ENCODE assay signal across 8 cellular contexts in the genomic region with DNA sequence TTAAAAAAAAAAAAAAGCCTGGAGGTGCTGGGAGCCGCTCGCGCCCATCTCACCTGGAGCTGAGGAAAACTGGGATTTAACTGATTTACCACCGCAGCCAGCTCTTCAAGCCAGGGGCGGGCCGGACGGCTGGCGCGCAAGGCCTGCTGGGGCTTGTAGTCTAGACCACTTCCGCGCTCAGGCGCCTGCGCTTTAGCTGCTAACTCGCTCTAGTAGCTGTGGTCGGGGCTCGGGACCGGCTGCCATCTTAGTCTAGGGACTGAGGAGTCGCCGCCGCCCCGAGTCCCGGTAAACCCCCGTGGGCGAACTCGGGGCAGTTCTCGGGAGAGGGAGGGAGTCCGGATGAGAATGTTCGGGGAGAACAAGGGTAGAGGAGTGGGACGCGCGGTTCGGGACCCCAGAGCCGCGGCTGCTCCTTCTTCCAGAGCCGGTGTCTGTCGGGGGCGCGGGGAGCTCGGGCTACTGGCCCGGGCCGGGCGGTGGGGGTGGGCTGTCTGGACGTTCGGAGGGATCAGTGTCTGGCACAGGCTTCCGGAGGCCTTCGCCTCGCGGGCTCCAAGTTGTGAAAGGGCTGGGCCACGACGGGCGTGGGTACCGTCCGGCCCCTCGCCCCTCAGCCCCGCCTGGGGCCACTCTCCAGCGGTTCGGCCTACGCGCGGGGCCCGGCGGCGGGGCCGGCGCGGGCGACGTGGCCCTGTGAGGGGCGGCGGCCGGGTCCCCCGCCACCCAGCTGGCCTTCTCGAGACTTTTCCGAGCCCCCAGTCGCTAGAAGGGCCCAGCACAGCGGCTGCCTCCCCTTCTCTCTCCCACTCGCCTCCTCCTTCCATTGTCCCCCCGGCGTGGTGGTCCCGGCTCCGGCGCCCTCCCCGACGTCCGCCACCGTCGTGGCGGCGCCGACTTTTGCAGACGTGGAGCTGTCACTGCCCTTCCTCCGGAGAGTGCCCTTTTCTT. TPM values are rescaled to one million over a fixed set of nuclear protein-coding genes. Genes with fewer than 3 reads are reported as not detected.
DNase-seq lines count a peak whose midpoint lies in the region; ATAC-seq and TF ChIP-seq lines count a peak whose summit lies in the region.

ITCH (plus strand) TSS at position 212 of the 951 bp plus-strand sequence. CDS start 30,539 bp downstream, outside the sequence.

- H3K4me3 ChIP-seq in left ventricle myocardium inferior (peak within 1 kb of the TSS; percentile 96), prostate gland (peak within 1 kb of the TSS; percentile 97 to 98), urinary bladder (ENCODE audit: low read depth, low read length) (peak within 1 kb of the TSS; percentile 91)

- H3K9me3 ChIP-seq in left ventricle myocardium inferior (replicated peaks) (no peaks in the 10 kb centered on the region), prostate gland (no peaks in the 10 kb centered on the region)

- in situ Hi-C loops in GM13976 (cut with MboI; ENCODE audit: low sequenced_read_pairs, unreplicated experiment), result no loop called here

- TF ChIP-seq CTCF in GM13976 (IDR thresholded peaks at IDR 0.05; ENCODE audit: borderline replicate concordance, control extremely low read depth, extremely low read depth, insufficient read depth, missing control alignments) (no peak), left ventricle myocardium inferior (IDR thresholded peaks at IDR 0.05; ENCODE audit: borderline replicate concordance) (no peak), prostate gland (IDR thresholded peaks at IDR 0.05) (peak in 2 of 4 experiments; percentile 13 to 20)

- DNase-seq in GM13976 (ENCODE audit: low spot score) (peak; percentile 96), NCI-H146 treated with DMSO at 0.1 percent for 48 hours (lab: John Stamatoyannopoulos, UW; ENCODE audit: unreplicated experiment) (peak; percentile 90), amniotic stem cell (lab: John Stamatoyannopoulos, UW) (peak; percentile 95), left ventricle myocardium inferior (peak; percentile 96), prostate gland (ENCODE audit: low spot score) (peak; percentile 94)

- H3K27ac ChIP-seq in left ventricle myocardium inferior (replicated peaks) (peak within 1 kb of the TSS; percentile 97), prostate gland (peak within 1 kb of the TSS; percentile 93 to 94), urinary bladder (ENCODE audit: low read depth) (peak within 1 kb of the TSS; percentile 97)

- ATAC-seq in HG02870 (IDR thresholded peaks at IDR 0.05; ENCODE audit: unreplicated experiment), result peak; percentile 93

- H3K27me3 ChIP-seq in left ventricle myocardium inferior (ENCODE audit: low read depth), result no peaks in the 10 kb centered on the region
- H3K27me3 ChIP-seq in prostate gland (replicated peaks; ENCODE audit: insufficient read depth), result no peaks in the 10 kb centered on the region

- intact Hi-C loops in T-helper 1 cell treated with Interleukin-12 subunit alpha and Interleukin-12 subunit beta and Interleukin-4 antibody, amounts not matched to agents 30 ng/mL and 1 ng/mL, for 36 hours (cut with micrococcal nuclease), result loop anchor here (1.0 to 10.0 kb wide), 16 partner anchors 42 to 962 kb away; partner anchors contain the start of genes ACSS2, AHCY, CDK5RAP1 and CHMP4B
- intact Hi-C loops in left ventricle myocardium inferior (cut with micrococcal nuclease), result no loop called here
- intact Hi-C loops in prostate gland (cut with DNase I), result no loop called here

- H3K36me3 ChIP-seq in left ventricle myocardium inferior (no peaks in the 10 kb centered on the region), prostate gland (no peaks in the 10 kb centered on the region), urinary bladder (ENCODE audit: insufficient read depth) (no peaks in the 10 kb centered on the region)

- TF ChIP-seq POLR2A in prostate gland (IDR thresholded peaks at IDR 0.05), result peak; percentile 94

- H3K4me1 ChIP-seq in left ventricle myocardium inferior (peaks cover 59% of the 10 kb centered on the region), prostate gland (replicated peaks) (no peaks in the 10 kb centered on the region), urinary bladder (ENCODE audit: insufficient read depth) (peaks cover 4% of the 10 kb centered on the region)

- WGBS in prostate gland, result under 1% methylated on average over 77 of the region's 92 CpGs
- WGBS in urinary bladder, result under 1% methylated on average over 92 of the region's 92 CpGs

RNA-seq across cellular contexts. Expression of gene ITCH, which starts in this region (rescaled TPM):
- 64.7 and 70.6 TPM in 2 replicates for total RNA-seq in T-helper 1 cell treated with Interleukin-12 subunit alpha and Interleukin-12 subunit beta and Interleukin-4 antibody, amounts not matched to agents 30 ng/mL and 1 ng/mL, for 36 hours
- total RNA-seq in left ventricle myocardium inferior (40.1 TPM), prostate gland (10 to 100 TPM; 45.4 to 89.2 TPM), urinary bladder (113 TPM)
- polyA plus RNA-seq in urinary bladder, result 19.8 TPM

Comparison
In these comparisons a context has a peak if more than half of its experiments do, and no peak if none do; other contexts are left out.
1. Peak in every context shown above with its lines: DNase-seq, ATAC-seq, H3K4me3 ChIP-seq and H3K27ac ChIP-seq.